ENCODE assay signal across 1 cellular context in the genomic region with DNA sequence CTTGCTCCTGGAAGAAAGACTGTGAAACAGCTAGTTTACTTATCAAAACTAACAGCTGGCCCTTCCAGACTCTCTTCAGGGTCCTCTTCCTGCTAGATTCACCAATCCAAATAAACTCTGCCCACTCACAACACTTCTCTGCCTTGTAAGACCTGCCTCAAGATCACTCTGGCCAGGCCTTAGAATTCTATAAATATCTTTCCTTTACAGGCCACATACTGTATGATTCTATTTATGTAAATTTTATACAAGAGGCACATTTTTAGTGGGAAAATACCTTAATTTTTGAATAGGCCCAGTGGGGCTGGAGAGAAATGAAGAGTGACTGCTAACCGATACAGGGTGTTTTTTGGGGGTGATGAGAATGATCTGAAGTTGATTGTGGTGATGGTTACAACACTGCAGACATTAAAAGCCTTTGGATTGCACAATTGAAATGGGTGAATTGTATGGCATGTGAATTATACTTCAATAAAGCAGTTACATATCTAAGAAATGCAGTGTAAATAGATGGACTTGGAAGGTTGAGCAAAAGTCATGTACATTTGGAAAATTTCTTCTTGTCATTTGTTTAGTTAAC.
TF ChIP-seq lines count a peak whose summit lies in the region.

No MANE protein-coding gene starts in this region.

TF ChIP-seq in K562, 482 proteins besides CTCF, POLR2A, EP300 and RAD21 (continued from another document):
- TF ChIP-seq, protein P1, sequence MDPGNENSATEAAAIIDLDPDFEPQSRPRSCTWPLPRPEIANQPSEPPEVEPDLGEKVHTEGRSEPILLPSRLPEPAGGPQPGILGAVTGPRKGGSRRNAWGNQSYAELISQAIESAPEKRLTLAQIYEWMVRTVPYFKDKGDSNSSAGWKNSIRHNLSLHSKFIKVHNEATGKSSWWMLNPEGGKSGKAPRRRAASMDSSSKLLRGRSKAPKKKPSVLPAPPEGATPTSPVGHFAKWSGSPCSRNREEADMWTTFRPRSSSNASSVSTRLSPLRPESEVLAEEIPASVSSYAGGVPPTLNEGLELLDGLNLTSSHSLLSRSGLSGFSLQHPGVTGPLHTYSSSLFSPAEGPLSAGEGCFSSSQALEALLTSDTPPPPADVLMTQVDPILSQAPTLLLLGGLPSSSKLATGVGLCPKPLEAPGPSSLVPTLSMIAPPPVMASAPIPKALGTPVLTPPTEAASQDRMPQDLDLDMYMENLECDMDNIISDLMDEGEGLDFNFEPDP (CRISPR knock-in tag; IDR thresholded peaks at IDR 0.05): no peak
- TF ChIP-seq ZNF583 (CRISPR knock-in tag; IDR thresholded peaks at IDR 0.05) (no peak), TEAD2 (tag; IDR thresholded peaks at IDR 0.05) (no peak), PML (IDR thresholded peaks at IDR 0.05; ENCODE audit: low read length) (peak; percentile 77; the same call in 1 of the 2 replicates), TEAD4 (IDR thresholded peaks at IDR 0.05; ENCODE audit: low read length) (peak; percentile 85), TEAD4 (CRISPR knock-in tag; IDR thresholded peaks at IDR 0.05; ENCODE audit: borderline replicate concordance) (no peak), BRD4 (IDR thresholded peaks at IDR 0.05) (no peak), TAF1 (IDR thresholded peaks at IDR 0.05; ENCODE audit: control insufficient read depth, extremely low read depth, insufficient read depth, low read length, severe bottlenecking) (no peak), IRF2 (CRISPR knock-in tag; IDR thresholded peaks at IDR 0.05) (no peak), ELF1 (tag; IDR thresholded peaks at IDR 0.05) (peak; percentile 53; the same call in 1 of the 2 replicates), STAT5A (IDR thresholded peaks at IDR 0.05; ENCODE audit: borderline replicate concordance, low read length) (peak; percentile 93), HDAC2 (IDR thresholded peaks at IDR 0.05) (no peak), PYGO2 (tag; IDR thresholded peaks at IDR 0.05) (peak; percentile 66; the same call in 1 of the 2 replicates), ZBTB7A (IDR thresholded peaks at IDR 0.05; ENCODE audit: borderline replicate concordance, control insufficient read depth, low read depth, low read length) (no peak), KLF16 (IDR thresholded peaks at IDR 0.05) (peak; percentile 42; the same call in 1 of the 2 replicates), RBM39 (optimal IDR thresholded peaks at IDR 0.05; ENCODE audit: low read depth, low read length) (no peak), TFAM (CRISPR knock-in tag; conservative IDR thresholded peaks at IDR 0.05) (no peak), ZNF707 (CRISPR knock-in tag; conservative IDR thresholded peaks at IDR 0.05) (no peak), CCNT2 (IDR thresholded peaks at IDR 0.05; ENCODE audit: borderline replicate concordance, extremely low read depth, insufficient read length, low read depth, low read length) (peak; percentile 45), PHB2 (IDR thresholded peaks at IDR 0.05; ENCODE audit: low read depth) (no peak), SPI1 (IDR thresholded peaks at IDR 0.05; ENCODE audit: borderline replicate concordance, low read depth, low read length) (no peak), ARID1B (IDR thresholded peaks at IDR 0.05) (no peak), ZNF311 (CRISPR knock-in tag; IDR thresholded peaks at IDR 0.05) (no peak), ZNF431 (CRISPR knock-in tag; IDR thresholded peaks at IDR 0.05) (peak; percentile 91), CTBP1 (IDR thresholded peaks at IDR 0.05; ENCODE audit: borderline replicate concordance) (no peak), SRSF3 (IDR thresholded peaks at IDR 0.05; ENCODE audit: insufficient read depth, low read length) (no peak), ZNF79 (CRISPR knock-in tag; IDR thresholded peaks at IDR 0.05; ENCODE audit: low read depth) (no peak), ZNF165 (CRISPR knock-in tag; IDR thresholded peaks at IDR 0.05; ENCODE audit: borderline replicate concordance) (no peak), FOSL1 (tag; conservative IDR thresholded peaks at IDR 0.05) (no peak), POLR2AphosphoS5 (IDR thresholded peaks at IDR 0.05; ENCODE audit: control insufficient read depth, insufficient read depth, low read depth, low read length) (peak; percentile 67), ZNF408 (CRISPR knock-in tag; IDR thresholded peaks at IDR 0.05; ENCODE audit: low read depth) (no peak), KAT7 (CRISPR knock-in tag; IDR thresholded peaks at IDR 0.05; ENCODE audit: borderline replicate concordance) (no peak), XRCC4 (IDR thresholded peaks at IDR 0.05; ENCODE audit: extremely low read depth, insufficient read depth, insufficient read length) (no peak), RCOR1 (IDR thresholded peaks at IDR 0.05; ENCODE audit: borderline replicate concordance in 1 of 2, low read depth in 2 of 2, low read length in 2 of 2) (peak in 1 of 2 experiments; percentile 68; a peak in 1 of 4 replicates), CBX3 (IDR thresholded peaks at IDR 0.05; ENCODE audit: borderline replicate concordance in 1 of 2, low read length in 2 of 2) (0 out of 3 replicates have a peak, but pooled peaks of 1 of the 2 experiments have one; percentile 2), HEY1 (CRISPR knock-in tag; IDR thresholded peaks at IDR 0.05; ENCODE audit: borderline replicate concordance) (no peak), ZNF584 (CRISPR knock-in tag; IDR thresholded peaks at IDR 0.05; ENCODE audit: low read depth) (no peak), ZNF146 (CRISPR knock-in tag; IDR thresholded peaks at IDR 0.05; ENCODE audit: unreplicated experiment) (no peak), SRSF7 (optimal IDR thresholded peaks at IDR 0.05; ENCODE audit: low read depth, low read length) (no peak), RBM15 (IDR thresholded peaks at IDR 0.05; ENCODE audit: insufficient read depth, low read length) (no peak), KAT2B (IDR thresholded peaks at IDR 0.05; ENCODE audit: low read depth, low read length) (no peak), ILK (tag; IDR thresholded peaks at IDR 0.05; ENCODE audit: borderline replicate concordance, low read depth) (no peak), BHLHE40 (IDR thresholded peaks at IDR 0.05; ENCODE audit: low read length) (no peak), RHOXF2B (CRISPR knock-in tag; conservative IDR thresholded peaks at IDR 0.05) (no peak), CEBPG (CRISPR knock-in tag; IDR thresholded peaks at IDR 0.05) (no peak), CEBPG (tag; conservative IDR thresholded peaks at IDR 0.05 in 1 of 2, IDR thresholded peaks at IDR 0.05 in 1 of 2) (peak in 1 of 2 experiments; percentile 83; a peak in 2 of 4 replicates), NCOA4 (IDR thresholded peaks at IDR 0.05; ENCODE audit: partially characterized antibody) (no peak), TBL1XR1 (IDR thresholded peaks at IDR 0.05; ENCODE audit: low read length in 2 of 2) (peak in 1 of 2 experiments; percentile 35; a peak in 1 of 4 replicates), SRF (CRISPR knock-in tag; IDR thresholded peaks at IDR 0.05) (no peak), SMAD3 (CRISPR knock-in tag; conservative IDR thresholded peaks at IDR 0.05) (no peak), SIN3B (IDR thresholded peaks at IDR 0.05; ENCODE audit: low read depth) (no peak), PTTG1 (tag; IDR thresholded peaks at IDR 0.05; ENCODE audit: low read depth) (no peak), MYC (IDR thresholded peaks at IDR 0.05; ENCODE audit: low read depth, low read length) (0 out of 2 replicates have a peak, but pooled peaks have one; percentile 34), MYC (CRISPR knock-in tag; IDR thresholded peaks at IDR 0.05; ENCODE audit: borderline replicate concordance, low read depth) (no peak), SUPT5H (IDR thresholded peaks at IDR 0.05) (no peak), MEF2A (IDR thresholded peaks at IDR 0.05; ENCODE audit: control insufficient read depth, low read depth, low read length) (peak; percentile 88), ZNF785 (CRISPR knock-in tag; IDR thresholded peaks at IDR 0.05) (no peak), MAZ (CRISPR knock-in tag; conservative IDR thresholded peaks at IDR 0.05 in 1 of 2, IDR thresholded peaks at IDR 0.05 in 1 of 2) (0 out of 4 replicates have a peak, but pooled peaks of 1 of the 2 experiments have one; percentile 19), COPS2 (conservative IDR thresholded peaks at IDR 0.05) (no peak)
- TF ChIP-seq, protein P2, sequence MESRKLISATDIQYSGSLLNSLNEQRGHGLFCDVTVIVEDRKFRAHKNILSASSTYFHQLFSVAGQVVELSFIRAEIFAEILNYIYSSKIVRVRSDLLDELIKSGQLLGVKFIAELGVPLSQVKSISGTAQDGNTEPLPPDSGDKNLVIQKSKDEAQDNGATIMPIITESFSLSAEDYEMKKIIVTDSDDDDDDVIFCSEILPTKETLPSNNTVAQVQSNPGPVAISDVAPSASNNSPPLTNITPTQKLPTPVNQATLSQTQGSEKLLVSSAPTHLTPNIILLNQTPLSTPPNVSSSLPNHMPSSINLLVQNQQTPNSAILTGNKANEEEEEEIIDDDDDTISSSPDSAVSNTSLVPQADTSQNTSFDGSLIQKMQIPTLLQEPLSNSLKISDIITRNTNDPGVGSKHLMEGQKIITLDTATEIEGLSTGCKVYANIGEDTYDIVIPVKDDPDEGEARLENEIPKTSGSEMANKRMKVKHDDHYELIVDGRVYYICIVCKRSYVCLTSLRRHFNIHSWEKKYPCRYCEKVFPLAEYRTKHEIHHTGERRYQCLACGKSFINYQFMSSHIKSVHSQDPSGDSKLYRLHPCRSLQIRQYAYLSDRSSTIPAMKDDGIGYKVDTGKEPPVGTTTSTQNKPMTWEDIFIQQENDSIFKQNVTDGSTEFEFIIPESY (CRISPR knock-in tag; IDR thresholded peaks at IDR 0.05): no peak
- TF ChIP-seq, protein P3, sequence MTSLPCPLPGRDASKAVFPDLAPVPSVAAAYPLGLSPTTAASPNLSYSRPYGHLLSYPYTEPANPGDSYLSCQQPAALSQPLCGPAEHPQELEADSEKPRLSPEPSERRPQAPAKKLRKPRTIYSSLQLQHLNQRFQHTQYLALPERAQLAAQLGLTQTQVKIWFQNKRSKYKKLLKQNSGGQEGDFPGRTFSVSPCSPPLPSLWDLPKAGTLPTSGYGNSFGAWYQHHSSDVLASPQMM (CRISPR knock-in tag; IDR thresholded peaks at IDR 0.05): no peak
- TF ChIP-seq, protein P4, sequence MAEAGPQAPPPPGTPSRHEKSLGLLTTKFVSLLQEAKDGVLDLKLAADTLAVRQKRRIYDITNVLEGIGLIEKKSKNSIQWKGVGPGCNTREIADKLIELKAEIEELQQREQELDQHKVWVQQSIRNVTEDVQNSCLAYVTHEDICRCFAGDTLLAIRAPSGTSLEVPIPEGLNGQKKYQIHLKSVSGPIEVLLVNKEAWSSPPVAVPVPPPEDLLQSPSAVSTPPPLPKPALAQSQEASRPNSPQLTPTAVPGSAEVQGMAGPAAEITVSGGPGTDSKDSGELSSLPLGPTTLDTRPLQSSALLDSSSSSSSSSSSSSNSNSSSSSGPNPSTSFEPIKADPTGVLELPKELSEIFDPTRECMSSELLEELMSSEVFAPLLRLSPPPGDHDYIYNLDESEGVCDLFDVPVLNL (CRISPR knock-in tag; IDR thresholded peaks at IDR 0.05; ENCODE audit: low read depth): no peak
- TF ChIP-seq, protein P5, sequence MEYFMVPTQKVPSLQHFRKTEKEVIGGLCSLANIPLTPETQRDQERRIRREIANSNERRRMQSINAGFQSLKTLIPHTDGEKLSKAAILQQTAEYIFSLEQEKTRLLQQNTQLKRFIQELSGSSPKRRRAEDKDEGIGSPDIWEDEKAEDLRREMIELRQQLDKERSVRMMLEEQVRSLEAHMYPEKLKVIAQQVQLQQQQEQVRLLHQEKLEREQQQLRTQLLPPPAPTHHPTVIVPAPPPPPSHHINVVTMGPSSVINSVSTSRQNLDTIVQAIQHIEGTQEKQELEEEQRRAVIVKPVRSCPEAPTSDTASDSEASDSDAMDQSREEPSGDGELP (CRISPR knock-in tag; IDR thresholded peaks at IDR 0.05; ENCODE audit: borderline replicate concordance): peak; percentile 82; the same call in 1 of the 2 replicates
- TF ChIP-seq, protein P6, sequence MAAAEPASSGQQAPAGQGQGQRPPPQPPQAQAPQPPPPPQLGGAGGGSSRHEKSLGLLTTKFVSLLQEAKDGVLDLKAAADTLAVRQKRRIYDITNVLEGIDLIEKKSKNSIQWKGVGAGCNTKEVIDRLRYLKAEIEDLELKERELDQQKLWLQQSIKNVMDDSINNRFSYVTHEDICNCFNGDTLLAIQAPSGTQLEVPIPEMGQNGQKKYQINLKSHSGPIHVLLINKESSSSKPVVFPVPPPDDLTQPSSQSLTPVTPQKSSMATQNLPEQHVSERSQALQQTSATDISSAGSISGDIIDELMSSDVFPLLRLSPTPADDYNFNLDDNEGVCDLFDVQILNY (CRISPR knock-in tag; IDR thresholded peaks at IDR 0.05): 0 out of 2 replicates have a peak, but pooled peaks have one; percentile 62
- TF ChIP-seq, protein P7, sequence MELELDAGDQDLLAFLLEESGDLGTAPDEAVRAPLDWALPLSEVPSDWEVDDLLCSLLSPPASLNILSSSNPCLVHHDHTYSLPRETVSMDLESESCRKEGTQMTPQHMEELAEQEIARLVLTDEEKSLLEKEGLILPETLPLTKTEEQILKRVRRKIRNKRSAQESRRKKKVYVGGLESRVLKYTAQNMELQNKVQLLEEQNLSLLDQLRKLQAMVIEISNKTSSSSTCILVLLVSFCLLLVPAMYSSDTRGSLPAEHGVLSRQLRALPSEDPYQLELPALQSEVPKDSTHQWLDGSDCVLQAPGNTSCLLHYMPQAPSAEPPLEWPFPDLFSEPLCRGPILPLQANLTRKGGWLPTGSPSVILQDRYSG (tag; conservative IDR thresholded peaks at IDR 0.05; ENCODE audit: low read depth): no peak
- TF ChIP-seq, protein P8, sequence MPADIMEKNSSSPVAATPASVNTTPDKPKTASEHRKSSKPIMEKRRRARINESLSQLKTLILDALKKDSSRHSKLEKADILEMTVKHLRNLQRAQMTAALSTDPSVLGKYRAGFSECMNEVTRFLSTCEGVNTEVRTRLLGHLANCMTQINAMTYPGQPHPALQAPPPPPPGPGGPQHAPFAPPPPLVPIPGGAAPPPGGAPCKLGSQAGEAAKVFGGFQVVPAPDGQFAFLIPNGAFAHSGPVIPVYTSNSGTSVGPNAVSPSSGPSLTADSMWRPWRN (IDR thresholded peaks at IDR 0.05; ENCODE audit: low read depth): no peak
- TF ChIP-seq, protein P9, sequence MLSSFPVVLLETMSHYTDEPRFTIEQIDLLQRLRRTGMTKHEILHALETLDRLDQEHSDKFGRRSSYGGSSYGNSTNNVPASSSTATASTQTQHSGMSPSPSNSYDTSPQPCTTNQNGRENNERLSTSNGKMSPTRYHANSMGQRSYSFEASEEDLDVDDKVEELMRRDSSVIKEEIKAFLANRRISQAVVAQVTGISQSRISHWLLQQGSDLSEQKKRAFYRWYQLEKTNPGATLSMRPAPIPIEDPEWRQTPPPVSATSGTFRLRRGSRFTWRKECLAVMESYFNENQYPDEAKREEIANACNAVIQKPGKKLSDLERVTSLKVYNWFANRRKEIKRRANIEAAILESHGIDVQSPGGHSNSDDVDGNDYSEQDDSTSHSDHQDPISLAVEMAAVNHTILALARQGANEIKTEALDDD (IDR thresholded peaks at IDR 0.05): peak; percentile 97
